In genomic region chr11:2688381-2689231, GRCh38 we compare ENCODE assay signal across 23 cellular contexts. TPM values are rescaled to one million over a fixed set of nuclear protein-coding genes. Genes with fewer than 3 reads are reported as not detected.
DNase-seq lines count a peak whose midpoint lies in the region; ATAC-seq and TF ChIP-seq lines count a peak whose summit lies in the region.
"Had no signal": no experiment of that assay in that cellular context is flagged by ENCODE, and none has a peak within 500 bp of the region (broad histone marks: within the 10 kb centered on the region; RNA-seq: fewer than 3 reads in every experiment).

No MANE protein-coding gene starts in this region.

- intact Hi-C loops in activated CD4-positive, alpha-beta T cell treated with anti-CD3 and anti-CD28 coated beads, Interleukin-2, amount 10 ng/mL, durations not matched to agents 24 days and 14 days (cut with micrococcal nuclease), result no loop called here
- intact Hi-C loops in left colon (cut with DNase I, micrococcal nuclease), result no loop called here
- intact Hi-C loops in sigmoid colon (cut with DNase I), result no loop called here

- TF ChIP-seq CTCF in Peyer's patch (IDR thresholded peaks at IDR 0.05) (no peak), sigmoid colon (IDR thresholded peaks at IDR 0.05) (no peak)

- H3K36me3 Mint-ChIP-seq in activated CD4-positive, alpha-beta T cell treated with anti-CD3 and anti-CD28 coated beads, Interleukin-2, amount 10 ng/mL, durations not matched to agents 7 days and 5 days (ENCODE audit: low read depth), result no peaks in the 10 kb centered on the region
- no peaks in the 10 kb centered on the region for H3K36me3 Mint-ChIP-seq in activated CD4-positive, alpha-beta T cell treated with anti-CD3 and anti-CD28 coated beads, Interleukin-2, amount 10 ng/mL, durations not matched to agents 24 days and 14 days (ENCODE audit: low read depth)

- no peaks in the 10 kb centered on the region for H3K9me3 Mint-ChIP-seq in activated CD4-positive, alpha-beta T cell treated with anti-CD3 and anti-CD28 coated beads, Interleukin-2, amount 10 ng/mL, durations not matched to agents 7 days and 5 days
- no peaks in the 10 kb centered on the region for H3K9me3 Mint-ChIP-seq in activated CD4-positive, alpha-beta T cell treated with anti-CD3 and anti-CD28 coated beads, Interleukin-2, amount 10 ng/mL, durations not matched to agents 24 days and 14 days
- H3K9me3 Mint-ChIP-seq: activated CD8-positive, alpha-beta T cell treated with anti-CD3 and anti-CD28 coated beads for 36 hours; activated naive CD4-positive, alpha-beta T cell treated with anti-CD3 and anti-CD28 coated beads for 36 hours; activated T-cell treated with anti-CD3 and anti-CD28 coated beads, Interleukin-2, amount 50 U/mL, for 24 hours; central memory CD8-positive, alpha-beta T cell; IgD-negative memory B cell had no signal

- ATAC-seq in left colon (no peak), GM19397 (IDR thresholded peaks at IDR 0.05; ENCODE audit: unreplicated experiment) (no peak), HG02642 (IDR thresholded peaks at IDR 0.05; ENCODE audit: poor library complexity, unreplicated experiment) (no peak)
- ATAC-seq: activated CD8-positive, alpha-beta T cell treated with anti-CD3 and anti-CD28 coated beads for 36 hours had no signal

- H3K4me1 ChIP-seq in Peyer's patch (peaks cover 0 to 43% (median 4%) of the 10 kb centered on the region in 4 donors), sigmoid colon (peaks cover 0 to 47% (median 22%) of the 10 kb centered on the region in 4 donors)

- no peak overlapping the region for H3K4me3 ChIP-seq in Peyer's patch
- no peak overlapping the region for H3K4me3 ChIP-seq in sigmoid colon
- H3K4me3 ChIP-seq: dorsolateral prefrontal cortex, MG63, SK-N-MC, stomach had no signal

- CTCF ChIA-PET in activated CD4-positive, alpha-beta T cell treated with anti-CD3 and anti-CD28 coated beads, Interleukin-2, amount 10 ng/mL, durations not matched to agents 7 days and 5 days (lab: Charles Lee), result no interaction called here

- H3K27ac ChIP-seq in Peyer's patch (peak overlapping the region in 1 of 4 donors; percentile 72), sigmoid colon (no peak overlapping the region)
- H3K27ac ChIP-seq: dorsolateral prefrontal cortex, epithelial cell of prostate, SK-N-MC, VCaP had no signal

- H3K36me3 ChIP-seq in Peyer's patch, result peaks cover 0 to 8% (median 0%) of the 10 kb centered on the region in 3 donors
- H3K36me3 ChIP-seq in sigmoid colon, result no peaks in the 10 kb centered on the region
- H3K36me3 ChIP-seq: MG63 had no signal

- TF ChIP-seq EP300 in sigmoid colon (IDR thresholded peaks at IDR 0.05), result no peak

- H3K27me3 ChIP-seq in Peyer's patch (no peaks in the 10 kb centered on the region), sigmoid colon (no peaks in the 10 kb centered on the region)
- H3K27me3 ChIP-seq: dorsolateral prefrontal cortex, MG63, stomach had no signal

- no peak overlapping the region for H3K4me3 Mint-ChIP-seq in activated CD4-positive, alpha-beta T cell treated with anti-CD3 and anti-CD28 coated beads, Interleukin-2, amount 10 ng/mL, durations not matched to agents 7 days and 5 days
- H3K4me3 Mint-ChIP-seq in activated CD4-positive, alpha-beta T cell treated with anti-CD3 and anti-CD28 coated beads, Interleukin-2, amount 10 ng/mL, durations not matched to agents 24 days and 14 days, result no peak overlapping the region
- H3K4me3 Mint-ChIP-seq: activated CD8-positive, alpha-beta T cell treated with anti-CD3 and anti-CD28 coated beads for 36 hours; activated naive CD4-positive, alpha-beta T cell treated with anti-CD3 and anti-CD28 coated beads for 36 hours; activated T-cell treated with anti-CD3 and anti-CD28 coated beads, Interleukin-2, amount 50 U/mL, for 24 hours; central memory CD8-positive, alpha-beta T cell; IgD-negative memory B cell had no signal

- H3K4me1 Mint-ChIP-seq in activated CD4-positive, alpha-beta T cell treated with anti-CD3 and anti-CD28 coated beads, Interleukin-2, amount 10 ng/mL, durations not matched to agents 7 days and 5 days, result no peaks in the 10 kb centered on the region
- no peaks in the 10 kb centered on the region for H3K4me1 Mint-ChIP-seq in activated CD4-positive, alpha-beta T cell treated with anti-CD3 and anti-CD28 coated beads, Interleukin-2, amount 10 ng/mL, durations not matched to agents 24 days and 14 days
- H3K4me1 Mint-ChIP-seq: central memory CD8-positive, alpha-beta T cell had no signal

- H3K27ac Mint-ChIP-seq in activated CD4-positive, alpha-beta T cell treated with anti-CD3 and anti-CD28 coated beads, Interleukin-2, amount 10 ng/mL, durations not matched to agents 7 days and 5 days, result peak overlapping the region; percentile 62
- H3K27ac Mint-ChIP-seq in activated CD4-positive, alpha-beta T cell treated with anti-CD3 and anti-CD28 coated beads, Interleukin-2, amount 10 ng/mL, durations not matched to agents 24 days and 14 days, result no peak overlapping the region
- H3K27ac Mint-ChIP-seq: activated CD8-positive, alpha-beta T cell treated with anti-CD3 and anti-CD28 coated beads for 36 hours; activated naive CD4-positive, alpha-beta T cell treated with anti-CD3 and anti-CD28 coated beads for 36 hours; activated T-cell treated with anti-CD3 and anti-CD28 coated beads, Interleukin-2, amount 50 U/mL, for 24 hours; IgD-negative memory B cell had no signal

- no peak for DNase-seq in activated CD4-positive, alpha-beta T cell treated with anti-CD3 and anti-CD28 coated beads, Interleukin-2, amount 10 ng/mL, durations not matched to agents 7 days and 5 days
- no peak for DNase-seq in activated CD4-positive, alpha-beta T cell treated with anti-CD3 and anti-CD28 coated beads, Interleukin-2, amount 10 ng/mL, durations not matched to agents 24 days and 14 days
- DNase-seq in Peyer's patch (peak in 2 of 3 donors; percentile 41 to 46), left colon (peak; percentile 1 to 18), sigmoid colon (peak; percentile 40), C1 segment of cervical spinal cord (lab: John Stamatoyannopoulos, UW) (no peak)
- DNase-seq: activated CD8-positive, alpha-beta T cell treated with anti-CD3 and anti-CD28 coated beads for 36 hours; activated naive CD4-positive, alpha-beta T cell treated with anti-CD3 and anti-CD28 coated beads for 36 hours; activated T-cell treated with anti-CD3 and anti-CD28 coated beads, Interleukin-2, amount 50 U/mL, for 24 hours; anterior cingulate cortex; MG63; NCI-H1436 treated with DMSO at 0.1 percent for 48 hours; NCI-H510A treated with DMSO at 0.1 percent for 48 hours; stomach; T-helper 2 cell had no signal

- POLR2A ChIA-PET in activated CD4-positive, alpha-beta T cell treated with anti-CD3 and anti-CD28 coated beads, Interleukin-2, amount 10 ng/mL, durations not matched to agents 7 days and 5 days (lab: Charles Lee), result no interaction called here

- H3K9me3 ChIP-seq in Peyer's patch, result no peaks in the 10 kb centered on the region
- H3K9me3 ChIP-seq in sigmoid colon, result no peaks in the 10 kb centered on the region
- H3K9me3 ChIP-seq: MG63, stomach had no signal

- no peak for TF ChIP-seq POLR2A in Peyer's patch (IDR thresholded peaks at IDR 0.05)
- TF ChIP-seq POLR2A in sigmoid colon (IDR thresholded peaks at IDR 0.05), result no peak

- H3K27me3 Mint-ChIP-seq in activated CD4-positive, alpha-beta T cell treated with anti-CD3 and anti-CD28 coated beads, Interleukin-2, amount 10 ng/mL, durations not matched to agents 7 days and 5 days, result no peaks in the 10 kb centered on the region
- no peaks in the 10 kb centered on the region for H3K27me3 Mint-ChIP-seq in activated CD4-positive, alpha-beta T cell treated with anti-CD3 and anti-CD28 coated beads, Interleukin-2, amount 10 ng/mL, durations not matched to agents 24 days and 14 days
- H3K27me3 Mint-ChIP-seq: activated CD8-positive, alpha-beta T cell treated with anti-CD3 and anti-CD28 coated beads for 36 hours; activated T-cell treated with anti-CD3 and anti-CD28 coated beads, Interleukin-2, amount 50 U/mL, for 24 hours; central memory CD8-positive, alpha-beta T cell; IgD-negative memory B cell had no signal

- 91 to 93% methylated on average over 6 of the region's 6 CpGs for WGBS in sigmoid colon, 2 donors

RNA-seq across cellular contexts. Expression of gene KCNQ1OT1, which starts 11.2 kb away (rescaled TPM):
- under 1 TPM; 0.19 to 0.22 TPM for total RNA-seq in activated CD4-positive, alpha-beta T cell treated with anti-CD3 and anti-CD28 coated beads, Interleukin-2, amount 10 ng/mL, durations not matched to agents 7 days and 5 days
- total RNA-seq in activated CD4-positive, alpha-beta T cell treated with anti-CD3 and anti-CD28 coated beads, Interleukin-2, amount 10 ng/mL, durations not matched to agents 24 days and 14 days, result 0.59 and 0.61 TPM in 2 replicates
- total RNA-seq in Peyer's patch, result 1 to 10 TPM; 3.2 to 6.2 (median 4.5) TPM
- 1 to 10 TPM; 1.1 to 1.9 TPM for total RNA-seq in left colon
- 1 to 10 TPM in 3 of 4 donors, under 1 TPM in 1; 0.99 to 3.6 (median 1.4) TPM for total RNA-seq in sigmoid colon
- under 1 TPM; under 0.01 to 0.32 (median under 0.01) TPM for polyA plus RNA-seq in sigmoid colon

Comparison
In these comparisons a context has a peak if more than half of its experiments do, and no peak if none do; other contexts are left out.
1. DNase-seq: peak in Peyer's patch (2 of 3), left colon (2 of 2) and sigmoid colon (single experiment); none in activated CD4-positive, alpha-beta T cell treated with anti-CD3 and anti-CD28 coated beads, Interleukin-2, amount 10 ng/mL, durations not matched to agents 7 days and 5 days (single experiment), activated CD4-positive, alpha-beta T cell treated with anti-CD3 and anti-CD28 coated beads, Interleukin-2, amount 10 ng/mL, durations not matched to agents 24 days and 14 days (single experiment) and C1 segment of cervical spinal cord (0 of 14).